23 cellular contexts compared by ENCODE assay signal in genomic region chr2:29284671-29285070, GRCh38.
"Had no signal": no experiment of that assay in that cellular context is flagged by ENCODE, and none has a peak within 500 bp of the region (broad histone marks: within the 10 kb centered on the region; RNA-seq: fewer than 3 reads in every experiment).

No MANE protein-coding gene starts in this region.

- FAIRE-seq: colon, endometrium, endothelial cell of umbilical vein, frontal cortex had no signal

- DNase-seq: colonic mucosa; cortex of kidney; dermis blood vessel endothelial cell; dorsolateral prefrontal cortex; effector CD4-positive, alpha-beta T cell; effector CD8-positive, alpha-beta T cell; effector memory CD4-positive, alpha-beta T cell; effector memory CD8-positive, alpha-beta T cell; endodermal cell; erythroblast; esophagus squamous epithelium; foreskin fibroblast; foreskin keratinocyte; foreskin melanocyte; gastrocnemius medialis; glutamatergic neuron; head of caudate nucleus; heart left ventricle; heart right ventricle had no signal
